ENCODE assay signal across 9 cellular contexts in genomic region chr3:143895805-143896204, GRCh38. TPM values are rescaled to one million over a fixed set of nuclear protein-coding genes. Genes with fewer than 3 reads are reported as not detected.
A peak's percentile ranks its signal among the peaks of the same experiment; 100 is the strongest.
DNase-seq lines count a peak whose midpoint lies in the region; ATAC-seq and TF ChIP-seq lines count a peak whose summit lies in the region.
"Had no signal": no experiment of that assay in that cellular context is flagged by ENCODE, and none has a peak within 500 bp of the region (broad histone marks: within the 10 kb centered on the region; RNA-seq: fewer than 3 reads in every experiment).

No MANE protein-coding gene starts in this region.

- TF ChIP-seq POLR2A in heart left ventricle (IDR thresholded peaks at IDR 0.05) (no peak), upper lobe of left lung (IDR thresholded peaks at IDR 0.05) (no peak)

- no peak overlapping the region for H3K9ac ChIP-seq in endodermal cell (ENCODE audit: extremely low read depth, low read length, poor library complexity, severe bottlenecking)

- H3K27me3 ChIP-seq in heart left ventricle: no peaks in the 10 kb centered on the region
- peaks cover 22% of the 10 kb centered on the region for H3K27me3 ChIP-seq in endodermal cell (ENCODE audit: control insufficient read depth, insufficient read depth, low read length, poor library complexity, severe bottlenecking)
- H3K27me3 ChIP-seq in upper lobe of right lung: no peaks in the 10 kb centered on the region
- no peaks in the 10 kb centered on the region for H3K27me3 ChIP-seq in effector memory CD4-positive, alpha-beta T cell (replicated peaks; ENCODE audit: control insufficient read depth, insufficient read depth, low read length, poor library complexity, severe bottlenecking)
- no peaks in the 10 kb centered on the region for H3K27me3 ChIP-seq in upper lobe of left lung

- H3K4me3 ChIP-seq in heart left ventricle (no peak overlapping the region), endodermal cell (ENCODE audit: low read length) (no peak overlapping the region), upper lobe of right lung (no peak overlapping the region), upper lobe of left lung (no peak overlapping the region)
- no peak overlapping the region for H3K4me3 ChIP-seq in effector memory CD4-positive, alpha-beta T cell (ENCODE audit: insufficient read depth, low read depth, low read length, poor library complexity, severe bottlenecking)

- peaks cover 7% of the 10 kb centered on the region for H3K4me1 Mint-ChIP-seq in endodermal cell

- no peaks in the 10 kb centered on the region for H3K9me3 Mint-ChIP-seq in endodermal cell

- peaks cover 15% of the 10 kb centered on the region for H3K27me3 Mint-ChIP-seq in endodermal cell (ENCODE audit: insufficient read depth)

- TF ChIP-seq CTCF in heart left ventricle (IDR thresholded peaks at IDR 0.05): peak in 8 of 12 donors; percentile 6 to 41 (median 25)
- peak; percentile 59 for TF ChIP-seq CTCF in endodermal cell (conservative IDR thresholded peaks at IDR 0.05)
- peak; percentile 26 for TF ChIP-seq CTCF in upper lobe of right lung (IDR thresholded peaks at IDR 0.05)
- TF ChIP-seq CTCF in upper lobe of left lung (IDR thresholded peaks at IDR 0.05): no peak

- H3K4me1 ChIP-seq in heart left ventricle (no peaks in the 10 kb centered on the region), endodermal cell (ENCODE audit: control insufficient read depth, insufficient read depth, low read length) (no peaks in the 10 kb centered on the region), upper lobe of right lung (no peaks in the 10 kb centered on the region), upper lobe of left lung (peaks cover 0 to 4% (median 0%) of the 10 kb centered on the region in 4 donors)
- H3K4me1 ChIP-seq in effector memory CD4-positive, alpha-beta T cell (ENCODE audit: control insufficient read depth, insufficient read depth, low read length, poor library complexity, severe bottlenecking): no peaks in the 10 kb centered on the region

- intact Hi-C loops in heart left ventricle (cut with DNase I) (no loop called here), left cardiac atrium (cut with DNase I) (loop anchor here in 1 of 2 donors (10.0 kb wide), 1 partner anchor 49 kb away; no protein-coding TSS in a partner anchor), upper lobe of right lung (cut with DNase I) (no loop called here)

- H3K27ac Mint-ChIP-seq in endodermal cell: no peak overlapping the region

- no peak for ATAC-seq in heart left ventricle
- no peak for ATAC-seq in left cardiac atrium
- ATAC-seq in upper lobe of right lung: no peak
- no peak for ATAC-seq in upper lobe of left lung (ENCODE audit: low FRiP score in 2 of 2)

- DNase-seq in heart left ventricle (no peak), left cardiac atrium (no peak), NCI-H748 (lab: John Stamatoyannopoulos, UW; ENCODE audit: unreplicated experiment) (peak; percentile 34), endodermal cell (no peak), upper lobe of right lung (no peak), upper lobe of left lung (no peak)
- no peak for DNase-seq in stimulated activated CD4-positive, alpha-beta T cell treated with anti-CD3 and anti-CD28 coated beads, Interleukin-4, amount 100 ng/mL, for 24 hours
- no peak for DNase-seq in effector memory CD4-positive, alpha-beta T cell
- DNase-seq: H7 had no signal

- H3K36me3 Mint-ChIP-seq in endodermal cell (ENCODE audit: low read depth): no peaks in the 10 kb centered on the region

- no peak for TF ChIP-seq EP300 in upper lobe of left lung (IDR thresholded peaks at IDR 0.05)

- 89 to 96% (median 91%) methylated on average over 1 of the region's 1 CpG for WGBS in heart left ventricle, 4 donors
- WGBS in endodermal cell (ENCODE audit: insufficient coverage in 1 of 2, insufficient read length in 1 of 2), 2 experiments: 92% methylated on average over 1 of the region's 1 CpG; no CpG with 5 or more reads in 1 of the 2 experiments
- 88 to 94% methylated on average over 1 of the region's 1 CpG for WGBS in upper lobe of left lung, 2 donors

- no peak overlapping the region for H3K4me3 Mint-ChIP-seq in endodermal cell

- H3K27ac ChIP-seq in heart left ventricle (no peak overlapping the region), endodermal cell (ENCODE audit: low read depth, low read length) (no peak overlapping the region), upper lobe of right lung (no peak overlapping the region), upper lobe of left lung (no peak overlapping the region)
- no peak overlapping the region for H3K27ac ChIP-seq in effector memory CD4-positive, alpha-beta T cell (ENCODE audit: insufficient read depth, low read length, poor library complexity, severe bottlenecking)

- no peaks in the 10 kb centered on the region for H3K36me3 ChIP-seq in heart left ventricle
- no peaks in the 10 kb centered on the region for H3K36me3 ChIP-seq in endodermal cell (ENCODE audit: control insufficient read depth, insufficient read depth, low read length)
- no peaks in the 10 kb centered on the region for H3K36me3 ChIP-seq in upper lobe of right lung
- H3K36me3 ChIP-seq in effector memory CD4-positive, alpha-beta T cell (ENCODE audit: control insufficient read depth, insufficient read depth, low read length): no peaks in the 10 kb centered on the region
- H3K36me3 ChIP-seq in upper lobe of left lung: no peaks in the 10 kb centered on the region

- no peaks in the 10 kb centered on the region for H3K9me3 ChIP-seq in heart left ventricle
- no peaks in the 10 kb centered on the region for H3K9me3 ChIP-seq in endodermal cell (ENCODE audit: control insufficient read depth, low read length)
- H3K9me3 ChIP-seq in upper lobe of right lung: no peaks in the 10 kb centered on the region
- H3K9me3 ChIP-seq in effector memory CD4-positive, alpha-beta T cell (ENCODE audit: control insufficient read depth, low read length): no peaks in the 10 kb centered on the region
- no peaks in the 10 kb centered on the region for H3K9me3 ChIP-seq in upper lobe of left lung

RNA-seq across cellular contexts. Expression of gene SLC9A9, which starts 47.5 kb away (rescaled TPM):
- total RNA-seq in heart left ventricle (10 to 100 TPM in 2 of 9 donors, 1 to 10 TPM in 7; 2.2 to 17.5 (median 3.5) TPM), left cardiac atrium (10 to 100 TPM in 1 of 2 donors, 1 to 10 TPM in 1; 7.9 to 17.0 TPM), endodermal cell (1 to 10 TPM; 1.3 to 3.7 TPM), upper lobe of right lung (13.3 TPM), upper lobe of left lung (10 to 100 TPM in 3 of 6 donors, 1 to 10 TPM in 3; 4.2 to 20.4 (median 8.7) TPM)
- polyA plus RNA-seq in heart left ventricle: 1 to 10 TPM in 1 of 2 donors, under 1 TPM in 1; 0.76 to 1.1 TPM
- polyA plus RNA-seq in endodermal cell (2013, experiment 1 of 2): 1.5 TPM
- polyA plus RNA-seq in endodermal cell (2013, experiment 2 of 2): 1.9 TPM

Comparison
In these comparisons a context has a peak if more than half of its experiments do, and no peak if none do; other contexts are left out.
1. CTCF ChIP-seq: peak in heart left ventricle (8 of 12), endodermal cell (single experiment) and upper lobe of right lung (single experiment); none in upper lobe of left lung (0 of 6).